Comparison of ENCODE assay signal across 2 cellular contexts in the genomic region with DNA sequence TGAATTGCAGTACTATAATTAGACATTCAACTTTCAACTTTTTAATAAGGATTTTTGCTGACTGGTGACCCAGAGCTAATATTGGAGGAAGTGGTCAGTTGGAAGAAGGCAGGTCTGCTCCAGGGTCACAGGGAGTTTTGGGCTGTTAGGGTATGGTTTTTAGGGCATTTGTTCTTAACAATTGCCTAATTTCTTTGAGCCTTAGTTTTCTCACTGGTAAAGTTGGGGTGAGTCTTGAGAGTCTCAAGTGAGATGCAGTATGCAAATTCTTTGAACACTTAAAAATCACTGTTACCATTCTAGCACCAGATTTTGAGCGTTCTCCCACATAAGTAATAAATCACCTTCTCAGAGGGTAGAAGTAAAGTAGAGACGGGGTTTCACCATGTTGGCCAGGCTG.
TF ChIP-seq lines count a peak whose summit lies in the region.

No MANE protein-coding gene starts in this region.

TF ChIP-seq in GM23338, 12 proteins besides CTCF, POLR2A, EP300 and RAD21 (continued from another document):
- TF ChIP-seq, protein P1, sequence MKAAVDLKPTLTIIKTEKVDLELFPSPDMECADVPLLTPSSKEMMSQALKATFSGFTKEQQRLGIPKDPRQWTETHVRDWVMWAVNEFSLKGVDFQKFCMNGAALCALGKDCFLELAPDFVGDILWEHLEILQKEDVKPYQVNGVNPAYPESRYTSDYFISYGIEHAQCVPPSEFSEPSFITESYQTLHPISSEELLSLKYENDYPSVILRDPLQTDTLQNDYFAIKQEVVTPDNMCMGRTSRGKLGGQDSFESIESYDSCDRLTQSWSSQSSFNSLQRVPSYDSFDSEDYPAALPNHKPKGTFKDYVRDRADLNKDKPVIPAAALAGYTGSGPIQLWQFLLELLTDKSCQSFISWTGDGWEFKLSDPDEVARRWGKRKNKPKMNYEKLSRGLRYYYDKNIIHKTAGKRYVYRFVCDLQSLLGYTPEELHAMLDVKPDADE (IDR thresholded peaks at IDR 0.05) = no peak
- no peak for TF ChIP-seq NANOG (IDR thresholded peaks at IDR 0.05; ENCODE audit: borderline replicate concordance)

TF ChIP-seq in H1, 55 proteins besides CTCF, POLR2A, EP300 and RAD21 (continued from another document):
- TF ChIP-seq RXRA (IDR thresholded peaks at IDR 0.05; ENCODE audit: insufficient read depth, low read depth, low read length) = no peak
- no peak for TF ChIP-seq FOSL1 (IDR thresholded peaks at IDR 0.05; ENCODE audit: insufficient read depth, low read depth, low read length)
- no peak for TF ChIP-seq NRF1 (IDR thresholded peaks at IDR 0.05; ENCODE audit: low read depth, low read length)
- TF ChIP-seq CTBP2 (IDR thresholded peaks at IDR 0.05; ENCODE audit: borderline replicate concordance, insufficient read depth, insufficient read length, low read length) = no peak
- no peak for TF ChIP-seq KDM5A (IDR thresholded peaks at IDR 0.05; ENCODE audit: low read length)
